Comparison of ENCODE assay signal across 8 cellular contexts in the genomic region with DNA sequence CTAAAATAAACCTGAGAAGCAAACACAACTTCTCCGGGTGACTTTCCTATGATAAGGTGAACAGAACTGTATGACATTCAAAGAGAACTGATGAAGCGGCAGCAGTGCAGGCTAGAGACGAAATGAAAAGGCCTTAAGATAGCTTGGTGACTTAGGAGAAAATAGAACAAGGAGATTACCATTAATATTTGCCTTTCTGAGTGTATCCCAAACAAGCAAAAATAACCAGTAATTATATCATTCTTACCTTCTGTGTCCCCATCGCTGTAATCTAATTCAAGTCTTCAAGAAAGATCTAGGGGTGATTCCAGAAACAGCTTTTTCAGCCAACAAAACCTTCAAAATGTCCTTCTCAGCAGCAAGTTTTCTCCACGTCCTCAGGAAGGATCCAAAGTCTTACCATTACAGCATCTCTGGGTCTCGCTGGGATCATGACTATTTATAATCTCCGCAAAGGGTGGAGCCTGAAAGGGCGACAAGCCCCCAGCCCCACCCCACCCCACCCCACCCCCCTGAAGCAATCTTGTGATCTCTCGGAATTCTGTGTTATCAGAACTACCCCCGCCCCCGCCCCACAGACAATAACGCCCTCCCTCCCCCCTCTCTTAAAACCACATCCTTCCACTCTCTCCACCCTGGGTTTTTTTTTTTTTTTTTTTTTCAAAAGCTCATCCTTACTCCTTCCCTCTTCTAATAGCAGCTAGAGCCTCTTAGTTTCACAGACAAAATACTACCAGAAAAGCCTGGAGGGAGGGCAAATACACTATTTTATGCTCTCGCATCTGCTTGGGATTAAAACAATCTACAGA. TPM values are rescaled to one million over a fixed set of nuclear protein-coding genes. Genes with fewer than 3 reads are reported as not detected.
DNase-seq lines count a peak whose midpoint lies in the region; ATAC-seq and TF ChIP-seq lines count a peak whose summit lies in the region.

A gene (minus strand): TSS at position 415 of the 809 bp plus-strand sequence. CDS start 153 bp downstream, at position 262.

- peaks cover 8% of the 10 kb centered on the region for H3K4me1 Mint-ChIP-seq in neural crest cell

- peaks cover 2% of the 10 kb centered on the region for H3K36me3 Mint-ChIP-seq in neural crest cell (ENCODE audit: low read depth)

- DNase-seq in GF-D8 (lab: John Stamatoyannopoulos, UW) (peak; percentile 82), SJCRH30 (peak in 1 of 2 experiments; percentile 43), foreskin melanocyte (peak; percentile 86), neural crest cell (ENCODE audit: low read depth, low spot score) (peak; percentile 43), stromal cell of bone marrow (ENCODE audit: low read depth) (peak; percentile 90)
- DNase-seq in activated gamma-delta T cell treated with anti-CD3 and anti-CD28 coated beads, Interleukin-2, amount 50 U/mL, for 16 hours (ENCODE audit: low read depth) = peak; percentile 55

- no peak within 1 kb of the TSS for H3K27ac ChIP-seq in SJCRH30

- no peak within 1 kb of the TSS for H3K27ac Mint-ChIP-seq in neural crest cell (ENCODE audit: unreplicated experiment)

- H3K4me3 ChIP-seq in SJCRH30 = peak within 1 kb of the TSS; percentile 45

- H3K36me3 ChIP-seq in SJCRH30 = no peaks in the 10 kb centered on the region

- ATAC-seq in HG02973 (IDR thresholded peaks at IDR 0.05; ENCODE audit: unreplicated experiment) = peak; percentile 40
- no peak for ATAC-seq in HG03565 (IDR thresholded peaks at IDR 0.05; ENCODE audit: unreplicated experiment)

- no peaks in the 10 kb centered on the region for H3K27me3 Mint-ChIP-seq in neural crest cell (ENCODE audit: low read depth)

- H3K9me3 Mint-ChIP-seq in neural crest cell = no peaks in the 10 kb centered on the region

- no peak within 1 kb of the TSS for H3K4me3 Mint-ChIP-seq in neural crest cell

- no peaks in the 10 kb centered on the region for H3K9me3 ChIP-seq in SJCRH30 (replicated peaks)

- H3K4me1 ChIP-seq in SJCRH30 = no peaks in the 10 kb centered on the region

- no peak for TF ChIP-seq CTCF in neural crest cell (conservative IDR thresholded peaks at IDR 0.05)

- H3K27me3 ChIP-seq in SJCRH30 = no peaks in the 10 kb centered on the region

RNA-seq across cellular contexts. Expression of the gene that starts here (rescaled TPM):
- total RNA-seq in SJCRH30 (2014; rRNA removed; shearing (Covaris generic)) = 1.9 and 2.6 TPM in 2 replicates
- 50.6 and 52.2 TPM in 2 replicates for total RNA-seq in neural crest cell

Comparison
In these comparisons a context has a peak if more than half of its experiments do, and no peak if none do; other contexts are left out.
1. RNA of the gene that starts here (total RNA-seq): 50.6 to 52.2 TPM in neural crest cell; 1.9 to 2.6 TPM in SJCRH30; every median in the first group is over 10 times any median in the second.